9 cellular contexts compared by ENCODE assay signal in the genomic region with DNA sequence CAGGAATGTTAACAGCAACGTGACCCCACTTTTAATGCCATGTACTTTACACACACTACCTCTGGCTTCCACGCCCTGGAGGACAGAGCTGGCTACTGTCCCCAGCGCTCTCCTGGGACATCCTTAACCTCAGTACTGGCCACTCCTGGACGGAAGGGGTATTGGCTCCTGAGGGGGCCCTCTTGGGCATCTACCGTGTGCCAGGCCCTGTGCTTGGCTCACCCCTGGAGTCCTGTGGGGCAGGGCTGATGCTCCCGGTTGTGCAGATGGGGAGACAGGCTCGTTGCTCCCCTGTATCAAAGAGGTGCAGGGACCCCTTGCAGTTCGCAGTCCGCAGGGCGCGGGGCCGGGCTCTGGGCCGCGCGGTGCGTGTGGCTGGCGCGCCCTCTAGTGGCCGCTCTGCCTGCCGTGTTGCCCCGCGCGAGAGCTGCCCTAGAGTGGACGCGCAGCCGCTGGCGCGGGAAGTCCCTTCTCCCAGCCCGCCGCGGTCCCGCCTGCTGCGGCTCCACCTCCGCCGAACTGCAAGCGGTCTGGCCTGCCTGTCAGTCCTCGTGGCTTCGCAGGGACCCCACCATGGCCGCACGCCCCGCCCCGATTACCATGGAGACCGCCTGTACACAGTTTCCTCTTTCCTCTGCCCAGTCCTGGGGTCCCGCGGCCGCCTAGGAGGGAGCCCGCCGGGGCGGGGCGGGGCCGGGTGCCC. TPM values are rescaled to one million over a fixed set of nuclear protein-coding genes. Genes with fewer than 3 reads are reported as not detected.
DNase-seq lines count a peak whose midpoint lies in the region; ATAC-seq and FAIRE-seq lines count a peak whose summit lies in the region.
"Had no signal": no experiment of that assay in that cellular context is flagged by ENCODE, and none has a peak within 500 bp of the region (broad histone marks: within the 10 kb centered on the region; RNA-seq: fewer than 3 reads in every experiment).

WDR38 (plus strand) TSS at position 632 of the 703 bp plus-strand sequence. CDS start 72 bp downstream, outside the sequence.

- H3K9me3 Mint-ChIP-seq in activated T-helper 17 cell treated with anti-CD3 and anti-CD28 coated beads, Interleukin-2, amount 50 U/mL, for 72 hours, result no peaks in the 10 kb centered on the region
- H3K9me3 Mint-ChIP-seq in naive thymus-derived CD8-positive, alpha-beta T cell, result no peaks in the 10 kb centered on the region

- DNase-seq in C1 segment of cervical spinal cord (lab: John Stamatoyannopoulos, UW) (peak in 13 of 14 donors; percentile 22 to 83 (median 54)), HTR-8/SVneo (ENCODE audit: insufficient read length, low spot score) (peak; percentile 81), RCC 7860 (ENCODE audit: low spot score) (peak; percentile 85), fibroblast of peridontal ligament (ENCODE audit: extremely low read depth) (peak; percentile 54)
- DNase-seq in naive thymus-derived CD8-positive, alpha-beta T cell, result peak; percentile 68 to 85 (median 77)
- peak; percentile 86 for DNase-seq in stimulated activated naive CD8-positive, alpha-beta T cell treated with anti-CD3 and anti-CD28 coated beads, Interleukin-15, Interleukin-2, amounts not matched to agents 100 U/mL and 50 U/mL, for 24 hours

- ATAC-seq in GM19397 (IDR thresholded peaks at IDR 0.05; ENCODE audit: unreplicated experiment), result peak; percentile 68
- ATAC-seq in activated T-helper 17 cell treated with anti-CD3 and anti-CD28 coated beads, Interleukin-2, amount 50 U/mL, for 72 hours (replicated peaks), result peak; percentile 95
- ATAC-seq in naive thymus-derived CD8-positive, alpha-beta T cell, result peak; percentile 81 to 85
- peak; percentile 85 for ATAC-seq in stimulated activated naive CD8-positive, alpha-beta T cell treated with anti-CD3 and anti-CD28 coated beads, Interleukin-15, Interleukin-2, amounts not matched to agents 100 U/mL and 50 U/mL, for 24 hours

- peak; percentile 4 for FAIRE-seq in HTR-8/SVneo (lab: Jason Lieb, UNC)
- FAIRE-seq in RCC 7860 (lab: Jason Lieb, UNC), result no peak

- peaks cover 15% of the 10 kb centered on the region for H3K36me3 Mint-ChIP-seq in activated T-helper 17 cell treated with anti-CD3 and anti-CD28 coated beads, Interleukin-2, amount 50 U/mL, for 72 hours (ENCODE audit: low read depth)
- peaks cover 0 to 13% (median 0%) of the 10 kb centered on the region in 3 donors for H3K36me3 Mint-ChIP-seq in naive thymus-derived CD8-positive, alpha-beta T cell

- peak within 1 kb of the TSS; percentile 76 for H3K27ac Mint-ChIP-seq in activated T-helper 17 cell treated with anti-CD3 and anti-CD28 coated beads, Interleukin-2, amount 50 U/mL, for 72 hours
- H3K27ac Mint-ChIP-seq in naive thymus-derived CD8-positive, alpha-beta T cell, result peak within 1 kb of the TSS in 6 of 10 donors; percentile 43 to 87 (median 66)

- peaks cover 16% of the 10 kb centered on the region for H3K4me1 Mint-ChIP-seq in activated T-helper 17 cell treated with anti-CD3 and anti-CD28 coated beads, Interleukin-2, amount 50 U/mL, for 72 hours
- peaks cover 7 to 16% (median 12%) of the 10 kb centered on the region in 4 donors for H3K4me1 Mint-ChIP-seq in naive thymus-derived CD8-positive, alpha-beta T cell

- POLR2A ChIA-PET in naive thymus-derived CD8-positive, alpha-beta T cell (lab: Charles Lee), result interaction anchor here (1.1 to 3.6 kb wide), 3 partner anchors 9 to 81 kb away, joined by 4 to 16 read pairs (median 11); partner anchors contain the start of genes ARPC5L, NR6A1 and RPL35

- peak within 1 kb of the TSS; percentile 61 for H3K4me3 Mint-ChIP-seq in activated T-helper 17 cell treated with anti-CD3 and anti-CD28 coated beads, Interleukin-2, amount 50 U/mL, for 72 hours
- H3K4me3 Mint-ChIP-seq in naive thymus-derived CD8-positive, alpha-beta T cell, result peak within 1 kb of the TSS; percentile 54 to 77 (median 67)

- no peaks in the 10 kb centered on the region for H3K27me3 Mint-ChIP-seq in activated T-helper 17 cell treated with anti-CD3 and anti-CD28 coated beads, Interleukin-2, amount 50 U/mL, for 72 hours
- H3K27me3 Mint-ChIP-seq in naive thymus-derived CD8-positive, alpha-beta T cell, result peaks cover 0 to 16% (median 11%) of the 10 kb centered on the region in 5 donors

RNA-seq across cellular contexts. Expression of gene WDR38, which starts in this region (rescaled TPM):
- not detected for total RNA-seq in activated T-helper 17 cell treated with anti-CD3 and anti-CD28 coated beads, Interleukin-2, amount 50 U/mL, for 72 hours
- not detected for total RNA-seq in naive thymus-derived CD8-positive, alpha-beta T cell
- not detected for polyA plus RNA-seq in naive thymus-derived CD8-positive, alpha-beta T cell
- total RNA-seq: T-helper 1 cell treated with Interleukin-12 subunit alpha and Interleukin-12 subunit beta and Interleukin-4 antibody, amounts not matched to agents 30 ng/mL and 1 ng/mL, for 36 hours had no signal

Comparison
In these comparisons a context has a peak if more than half of its experiments do, and no peak if none do; other contexts are left out.
1. Peak in every context shown above with its lines: DNase-seq and ATAC-seq.
2. Peak in ATAC-seq in activated T-helper 17 cell treated with anti-CD3 and anti-CD28 coated beads, Interleukin-2, amount 50 U/mL, for 72 hours; RNA of the gene not detected or under 1 TPM.
3. Peak in DNase-seq and ATAC-seq in naive thymus-derived CD8-positive, alpha-beta T cell; RNA of the gene not detected or under 1 TPM.